ENCODE assay signal across 8 cellular contexts in the genomic region with DNA sequence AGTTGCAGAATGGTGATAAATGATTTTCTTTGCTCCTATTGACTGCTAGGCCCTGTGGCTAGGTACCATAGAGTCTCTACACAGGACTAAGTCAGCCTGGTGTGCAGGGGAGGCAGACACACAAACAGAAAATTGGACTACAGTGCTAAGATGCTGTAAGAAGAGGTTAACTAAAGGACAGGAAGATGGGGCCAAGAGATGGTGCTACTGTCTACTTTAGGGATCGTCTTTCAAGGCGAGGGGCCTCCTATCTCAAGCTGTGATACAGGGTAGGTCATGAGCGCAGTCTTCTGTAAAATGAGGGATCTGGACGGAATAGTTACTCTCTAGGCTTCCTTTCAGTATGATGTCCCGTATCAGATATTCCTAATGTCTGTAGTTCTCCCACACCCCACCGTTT. TPM values are rescaled to one million over a fixed set of nuclear protein-coding genes. Genes with fewer than 3 reads are reported as not detected.
DNase-seq lines count a peak whose midpoint lies in the region; ATAC-seq and TF ChIP-seq lines count a peak whose summit lies in the region.

No MANE protein-coding gene starts in this region.

- H3K56ac ChIP-seq in H9 (ENCODE audit: insufficient read length, low read depth, low read length) = no peak overlapping the region

- H2BK12ac ChIP-seq in H9 (ENCODE audit: insufficient read length, low read depth, low read length) = no peak overlapping the region

- no peak overlapping the region for H3T11ph ChIP-seq in H9 (ENCODE audit: low read length)

- no CpG with 5 or more reads among the region's 6 CpGs for WGBS in H9 (ENCODE audit: extremely low coverage, insufficient read length, low lambda C conversion rate)
- WGBS in liver = 35% methylated on average over 6 of the region's 6 CpGs

- no peak overlapping the region for H2BK5ac ChIP-seq in H9 (ENCODE audit: insufficient read length, low read length)

- H3K23me2 ChIP-seq in H9 (ENCODE audit: insufficient read length, low read depth, low read length, poor library complexity, severe bottlenecking) = peaks cover 4% of the 10 kb centered on the region

- H3K4me3 ChIP-seq in liver (ENCODE audit: low read depth in 1 of 3, low read length in 3 of 3) = peak overlapping the region; percentile 78 to 96 (median 82)

- H3K36me3 ChIP-seq in liver (ENCODE audit: control insufficient read depth in 4 of 4, insufficient read depth in 3 of 4, low read depth in 1 of 4, low read length in 3 of 4) = peaks cover 0 to 10% (median 4%) of the 10 kb centered on the region in 4 donors

- peak overlapping the region; percentile 69 for H4K5ac ChIP-seq in H9 (ENCODE audit: insufficient read length, low read depth, low read length)

- no peak overlapping the region for H2BK15ac ChIP-seq in H9 (ENCODE audit: low read depth, low read length)

- ATAC-seq in GM21367 (IDR thresholded peaks at IDR 0.05; ENCODE audit: unreplicated experiment) = no peak
- no peak for ATAC-seq in activated CD4-positive, CD25-positive, alpha-beta regulatory T cell treated with anti-CD3 and anti-CD28 coated beads, Interleukin-2, amount 50 U/mL, for 24 hours
- ATAC-seq in activated CD8-positive, alpha-beta memory T cell treated with anti-CD3 and anti-CD28 coated beads, Interleukin-2, amount 10 ng/mL, durations not matched to agents 7 days and 5 days = no peak

- peaks cover 10 to 38% (median 25%) of the 10 kb centered on the region in 3 experiments; a peak in 6 of 7 replicates for H3K36me3 Mint-ChIP-seq in H9 (ENCODE audit: insufficient read depth in 1 of 3, low read depth in 3 of 3)
- no peaks in the 10 kb centered on the region for H3K36me3 Mint-ChIP-seq in activated T-cell treated with anti-CD3 and anti-CD28 coated beads, Interleukin-2, amount 50 U/mL, for 24 hours (ENCODE audit: low read depth)
- peaks cover 21% of the 10 kb centered on the region for H3K36me3 Mint-ChIP-seq in activated CD8-positive, alpha-beta memory T cell treated with anti-CD3 and anti-CD28 coated beads, Interleukin-2, amount 10 ng/mL, durations not matched to agents 7 days and 5 days

- CTCF ChIA-PET in activated CD8-positive, alpha-beta memory T cell treated with anti-CD3 and anti-CD28 coated beads, Interleukin-2, amount 10 ng/mL, durations not matched to agents 7 days and 5 days (lab: Charles Lee) = interaction anchor here (1.6 to 4.9 kb wide), 7 partner anchors 8 to 345 kb away, joined by 3 to 78 read pairs (median 8); a partner anchor contains a TSS

- DNase-seq in H9 = no peak
- peak; percentile 26 for DNase-seq in amniotic epithelial cell (ENCODE audit: low read depth)
- DNase-seq in activated T-cell treated with anti-CD3 and anti-CD28 coated beads, Interleukin-2, amount 50 U/mL, for 24 hours = no peak
- DNase-seq in activated CD8-positive, alpha-beta memory T cell treated with anti-CD3 and anti-CD28 coated beads, Interleukin-2, amount 10 ng/mL, durations not matched to agents 7 days and 5 days = no peak

- H2AFZ ChIP-seq in H9 (ENCODE audit: low read length) = no peak overlapping the region

- H4K20me1 ChIP-seq in H9 (ENCODE audit: control insufficient read depth, insufficient read depth, insufficient read length) = no peaks in the 10 kb centered on the region

- H2BK20ac ChIP-seq in H9 (ENCODE audit: low read depth, low read length, poor library complexity, severe bottlenecking) = no peak overlapping the region

- H3K79me2 ChIP-seq in H9 (ENCODE audit: insufficient read depth, low read length) = peaks cover 19% of the 10 kb centered on the region

- H3K79me1 ChIP-seq in H9 (ENCODE audit: insufficient read depth, low read depth, low read length, poor library complexity, severe bottlenecking) = no peaks in the 10 kb centered on the region

- no peak overlapping the region for H2AK5ac ChIP-seq in H9 (ENCODE audit: insufficient read length, low read length)

- peak overlapping the region; percentile 84 for H3K27ac ChIP-seq in 22Rv1
- no peak overlapping the region for H3K27ac ChIP-seq in H9 (ENCODE audit: insufficient read length, low read depth, low read length)
- peak overlapping the region in 1 of 2 donors; percentile 83 for H3K27ac ChIP-seq in liver (ENCODE audit: low read depth in 1 of 2, low read length in 2 of 2)

- H3K4ac ChIP-seq in H9 (ENCODE audit: low read depth, low read length) = no peak overlapping the region

- H3K18ac ChIP-seq in H9 (ENCODE audit: insufficient read length, low read depth, low read length) = peak overlapping the region; percentile 18

- H3K23ac ChIP-seq in H9 (ENCODE audit: insufficient read length, low read depth, low read length) = no peak overlapping the region

- no peak overlapping the region for H4K91ac ChIP-seq in H9 (ENCODE audit: insufficient read length, low read depth, low read length)

- H3K27me3 Mint-ChIP-seq in H9 (ENCODE audit: low read depth) = no peaks in the 10 kb centered on the region
- H3K27me3 Mint-ChIP-seq in activated T-cell treated with anti-CD3 and anti-CD28 coated beads, Interleukin-2, amount 50 U/mL, for 24 hours = no peaks in the 10 kb centered on the region
- H3K27me3 Mint-ChIP-seq in activated CD8-positive, alpha-beta memory T cell treated with anti-CD3 and anti-CD28 coated beads, Interleukin-2, amount 10 ng/mL, durations not matched to agents 7 days and 5 days = no peaks in the 10 kb centered on the region

- H3K4me1 ChIP-seq in H9 (ENCODE audit: insufficient read depth, low read length) (no peaks in the 10 kb centered on the region), liver (ENCODE audit: control insufficient read depth in 4 of 4, insufficient read depth in 4 of 4, low read length in 3 of 4) (peaks cover 0 to 18% (median 10%) of the 10 kb centered on the region in 4 donors)

- no peak overlapping the region for H3K14ac ChIP-seq in H9 (ENCODE audit: insufficient read depth, low read length)

- no peaks in the 10 kb centered on the region for H3K9me3 ChIP-seq in H9 (ENCODE audit: control insufficient read depth, low read depth, low read length)
- no peaks in the 10 kb centered on the region for H3K9me3 ChIP-seq in liver (ENCODE audit: control insufficient read depth in 4 of 4, low read length in 3 of 4)

- H3K27me3 ChIP-seq in H9 (ENCODE audit: insufficient read depth, low read length) (no peaks in the 10 kb centered on the region), liver (ENCODE audit: control insufficient read depth in 4 of 4, insufficient read depth in 4 of 4, low read length in 3 of 4) (no peaks in the 10 kb centered on the region)

- H3K4me2 ChIP-seq in H9 (ENCODE audit: insufficient read depth, insufficient read length, low read length) = peak overlapping the region; percentile 94

- no peak overlapping the region for H3K27ac Mint-ChIP-seq in H9
- no peak overlapping the region for H3K27ac Mint-ChIP-seq in activated T-cell treated with anti-CD3 and anti-CD28 coated beads, Interleukin-2, amount 50 U/mL, for 24 hours
- H3K27ac Mint-ChIP-seq in activated CD8-positive, alpha-beta memory T cell treated with anti-CD3 and anti-CD28 coated beads, Interleukin-2, amount 10 ng/mL, durations not matched to agents 7 days and 5 days = no peak overlapping the region

- H3K4me3 Mint-ChIP-seq in H9 = no peak overlapping the region
- H3K4me3 Mint-ChIP-seq in activated T-cell treated with anti-CD3 and anti-CD28 coated beads, Interleukin-2, amount 50 U/mL, for 24 hours = no peak overlapping the region
- no peak overlapping the region for H3K4me3 Mint-ChIP-seq in activated CD8-positive, alpha-beta memory T cell treated with anti-CD3 and anti-CD28 coated beads, Interleukin-2, amount 10 ng/mL, durations not matched to agents 7 days and 5 days

- H3K9ac ChIP-seq in H9 (ENCODE audit: extremely low read depth, insufficient read length, low read length) = peak overlapping the region; percentile 91
- H3K9ac ChIP-seq in liver (ENCODE audit: low read depth in 1 of 2, low read length in 2 of 2) = peak overlapping the region; percentile 34 to 65

- no peak for TF ChIP-seq RAD21 in liver (IDR thresholded peaks at IDR 0.05)

- H3K9me3 Mint-ChIP-seq in H9 = no peaks in the 10 kb centered on the region
- H3K9me3 Mint-ChIP-seq in activated T-cell treated with anti-CD3 and anti-CD28 coated beads, Interleukin-2, amount 50 U/mL, for 24 hours = no peaks in the 10 kb centered on the region
- no peaks in the 10 kb centered on the region for H3K9me3 Mint-ChIP-seq in activated CD8-positive, alpha-beta memory T cell treated with anti-CD3 and anti-CD28 coated beads, Interleukin-2, amount 10 ng/mL, durations not matched to agents 7 days and 5 days (ENCODE audit: low read depth)

- H3K4me1 Mint-ChIP-seq in H9 = no peaks in the 10 kb centered on the region; a peak in 1 of 4 replicates
- H3K4me1 Mint-ChIP-seq in activated T-cell treated with anti-CD3 and anti-CD28 coated beads, Interleukin-2, amount 50 U/mL, for 24 hours (ENCODE audit: low read depth) = peaks cover 31% of the 10 kb centered on the region
- peaks cover 26% of the 10 kb centered on the region for H3K4me1 Mint-ChIP-seq in activated CD8-positive, alpha-beta memory T cell treated with anti-CD3 and anti-CD28 coated beads, Interleukin-2, amount 10 ng/mL, durations not matched to agents 7 days and 5 days

- H4K8ac ChIP-seq in H9 (replicated peaks; ENCODE audit: insufficient read length, low read depth, low read length) = peak overlapping the region; percentile 15

- no peak overlapping the region for H2BK120ac ChIP-seq in H9 (ENCODE audit: low read depth, low read length, poor library complexity, severe bottlenecking)

- TF ChIP-seq CTCF in 22Rv1 (IDR thresholded peaks at IDR 0.05) = no peak
- TF ChIP-seq CTCF in H9 (conservative IDR thresholded peaks at IDR 0.05) = no peak
- no peak for TF ChIP-seq CTCF in liver (IDR thresholded peaks at IDR 0.05; ENCODE audit: low read depth, low read length, missing input control)

TF ChIP-seq in liver, 16 proteins besides CTCF, POLR2A, EP300 and RAD21 (continues in another document):
- TF ChIP-seq YY1 (IDR thresholded peaks at IDR 0.05) = no peak
- no peak for TF ChIP-seq FOXA2 (IDR thresholded peaks at IDR 0.05)
- TF ChIP-seq EGR1 (IDR thresholded peaks at IDR 0.05; ENCODE audit: low read depth in 2 of 2) = no peak

RNA-seq across cellular contexts. Expression of a gene that starts 0.8 kb away (rescaled TPM):
- total RNA-seq in H9 (2021) (206 and 220 TPM in 2 replicates), liver (10 to 100 TPM; 26.7 to 30.9 TPM)
- 10 to 100 TPM; 83.8 to 97.3 TPM for polyA plus RNA-seq in liver
- 100 to 1,000 TPM; 143 to 248 TPM for total RNA-seq in activated CD8-positive, alpha-beta memory T cell treated with anti-CD3 and anti-CD28 coated beads, Interleukin-2, amount 10 ng/mL, durations not matched to agents 7 days and 5 days

RNA-seq across cellular contexts. Expression of a gene that starts 12.0 kb away (rescaled TPM):
- 811 and 819 TPM in 2 replicates for total RNA-seq in H9 (2021)
- total RNA-seq in liver = 100 to 1,000 TPM; 170 to 182 TPM
- polyA plus RNA-seq in liver = 100 to 1,000 TPM; 202 to 310 TPM
- total RNA-seq in activated CD8-positive, alpha-beta memory T cell treated with anti-CD3 and anti-CD28 coated beads, Interleukin-2, amount 10 ng/mL, durations not matched to agents 7 days and 5 days = 100 to 1,000 TPM; 470 to 555 TPM

RNA-seq across cellular contexts. Expression of a gene that starts 33.5 kb away (rescaled TPM):
- total RNA-seq in H9 (2021) (49.7 and 54.3 TPM in 2 replicates), liver (10 to 100 TPM; 24.5 to 94.0 TPM)
- 10 to 100 TPM; 12.0 to 12.3 TPM for polyA plus RNA-seq in liver
- 10 to 100 TPM; 49.0 to 53.8 TPM for total RNA-seq in activated CD8-positive, alpha-beta memory T cell treated with anti-CD3 and anti-CD28 coated beads, Interleukin-2, amount 10 ng/mL, durations not matched to agents 7 days and 5 days
